1 cellular context compared by ENCODE assay signal in the genomic region with DNA sequence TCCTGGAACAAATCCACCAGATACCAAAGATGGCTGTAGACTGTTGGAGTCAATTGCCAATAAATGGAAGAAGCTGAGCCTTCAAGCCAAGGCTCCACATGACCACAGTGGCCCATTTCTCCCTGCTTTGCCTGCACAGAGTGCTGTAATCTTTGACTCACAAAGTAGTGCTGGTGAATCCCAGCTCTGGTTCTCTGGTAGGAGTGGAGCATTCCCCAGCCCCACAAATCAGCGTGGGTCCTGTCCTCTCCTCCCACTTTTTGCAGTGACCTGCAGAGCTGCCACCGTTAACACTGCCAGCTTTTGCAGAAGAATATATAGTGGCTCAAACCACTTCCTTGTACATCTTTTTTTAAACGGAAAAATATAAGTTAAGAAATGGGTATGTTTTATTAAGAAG.
TF ChIP-seq lines count a peak whose summit lies in the region.

No MANE protein-coding gene starts in this region.

TF ChIP-seq in WTC11, 78 proteins besides CTCF, POLR2A, EP300 and RAD21 (continued from another document):
- TF ChIP-seq, protein P1, sequence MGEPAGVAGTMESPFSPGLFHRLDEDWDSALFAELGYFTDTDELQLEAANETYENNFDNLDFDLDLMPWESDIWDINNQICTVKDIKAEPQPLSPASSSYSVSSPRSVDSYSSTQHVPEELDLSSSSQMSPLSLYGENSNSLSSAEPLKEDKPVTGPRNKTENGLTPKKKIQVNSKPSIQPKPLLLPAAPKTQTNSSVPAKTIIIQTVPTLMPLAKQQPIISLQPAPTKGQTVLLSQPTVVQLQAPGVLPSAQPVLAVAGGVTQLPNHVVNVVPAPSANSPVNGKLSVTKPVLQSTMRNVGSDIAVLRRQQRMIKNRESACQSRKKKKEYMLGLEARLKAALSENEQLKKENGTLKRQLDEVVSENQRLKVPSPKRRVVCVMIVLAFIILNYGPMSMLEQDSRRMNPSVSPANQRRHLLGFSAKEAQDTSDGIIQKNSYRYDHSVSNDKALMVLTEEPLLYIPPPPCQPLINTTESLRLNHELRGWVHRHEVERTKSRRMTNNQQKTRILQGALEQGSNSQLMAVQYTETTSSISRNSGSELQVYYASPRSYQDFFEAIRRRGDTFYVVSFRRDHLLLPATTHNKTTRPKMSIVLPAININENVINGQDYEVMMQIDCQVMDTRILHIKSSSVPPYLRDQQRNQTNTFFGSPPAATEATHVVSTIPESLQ (CRISPR knock-in tag; IDR thresholded peaks at IDR 0.05) = no peak
- no peak for TF ChIP-seq ZNF121 (CRISPR knock-in tag; IDR thresholded peaks at IDR 0.05)
- TF ChIP-seq, protein P2, sequence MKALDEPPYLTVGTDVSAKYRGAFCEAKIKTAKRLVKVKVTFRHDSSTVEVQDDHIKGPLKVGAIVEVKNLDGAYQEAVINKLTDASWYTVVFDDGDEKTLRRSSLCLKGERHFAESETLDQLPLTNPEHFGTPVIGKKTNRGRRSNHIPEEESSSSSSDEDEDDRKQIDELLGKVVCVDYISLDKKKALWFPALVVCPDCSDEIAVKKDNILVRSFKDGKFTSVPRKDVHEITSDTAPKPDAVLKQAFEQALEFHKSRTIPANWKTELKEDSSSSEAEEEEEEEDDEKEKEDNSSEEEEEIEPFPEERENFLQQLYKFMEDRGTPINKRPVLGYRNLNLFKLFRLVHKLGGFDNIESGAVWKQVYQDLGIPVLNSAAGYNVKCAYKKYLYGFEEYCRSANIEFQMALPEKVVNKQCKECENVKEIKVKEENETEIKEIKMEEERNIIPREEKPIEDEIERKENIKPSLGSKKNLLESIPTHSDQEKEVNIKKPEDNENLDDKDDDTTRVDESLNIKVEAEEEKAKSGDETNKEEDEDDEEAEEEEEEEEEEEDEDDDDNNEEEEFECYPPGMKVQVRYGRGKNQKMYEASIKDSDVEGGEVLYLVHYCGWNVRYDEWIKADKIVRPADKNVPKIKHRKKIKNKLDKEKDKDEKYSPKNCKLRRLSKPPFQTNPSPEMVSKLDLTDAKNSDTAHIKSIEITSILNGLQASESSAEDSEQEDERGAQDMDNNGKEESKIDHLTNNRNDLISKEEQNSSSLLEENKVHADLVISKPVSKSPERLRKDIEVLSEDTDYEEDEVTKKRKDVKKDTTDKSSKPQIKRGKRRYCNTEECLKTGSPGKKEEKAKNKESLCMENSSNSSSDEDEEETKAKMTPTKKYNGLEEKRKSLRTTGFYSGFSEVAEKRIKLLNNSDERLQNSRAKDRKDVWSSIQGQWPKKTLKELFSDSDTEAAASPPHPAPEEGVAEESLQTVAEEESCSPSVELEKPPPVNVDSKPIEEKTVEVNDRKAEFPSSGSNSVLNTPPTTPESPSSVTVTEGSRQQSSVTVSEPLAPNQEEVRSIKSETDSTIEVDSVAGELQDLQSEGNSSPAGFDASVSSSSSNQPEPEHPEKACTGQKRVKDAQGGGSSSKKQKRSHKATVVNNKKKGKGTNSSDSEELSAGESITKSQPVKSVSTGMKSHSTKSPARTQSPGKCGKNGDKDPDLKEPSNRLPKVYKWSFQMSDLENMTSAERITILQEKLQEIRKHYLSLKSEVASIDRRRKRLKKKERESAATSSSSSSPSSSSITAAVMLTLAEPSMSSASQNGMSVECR (CRISPR knock-in tag; IDR thresholded peaks at IDR 0.05; ENCODE audit: borderline replicate concordance) = no peak
